Comparison of ENCODE assay signal across 24 cellular contexts in the genomic region with DNA sequence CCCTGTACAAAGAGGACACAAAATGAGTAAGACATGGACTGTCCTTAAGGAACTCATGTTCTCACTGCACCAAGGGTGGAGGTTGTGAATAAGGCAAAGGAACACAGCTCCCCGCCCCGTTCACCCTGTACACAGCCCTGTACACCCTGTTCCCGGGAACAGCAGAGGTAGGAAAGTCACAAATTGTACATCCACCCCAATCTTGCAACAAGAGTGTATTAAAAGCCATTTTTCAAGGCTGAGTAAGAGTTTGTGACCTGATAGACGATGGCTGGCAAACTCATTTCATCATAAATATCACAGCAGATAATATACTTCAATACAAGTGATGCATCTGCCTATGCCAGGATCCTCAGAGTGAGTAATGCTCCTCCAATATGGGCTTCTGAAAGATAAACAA. TPM values are rescaled to one million over a fixed set of nuclear protein-coding genes. Genes with fewer than 3 reads are reported as not detected.
DNase-seq lines count a peak whose midpoint lies in the region; ATAC-seq and TF ChIP-seq lines count a peak whose summit lies in the region.
"Had no signal": no experiment of that assay in that cellular context is flagged by ENCODE, and none has a peak within 500 bp of the region (broad histone marks: within the 10 kb centered on the region; RNA-seq: fewer than 3 reads in every experiment).

No MANE protein-coding gene starts in this region.

- no peak for TF ChIP-seq RAD21 in SK-N-SH (IDR thresholded peaks at IDR 0.05; ENCODE audit: low read length)

- H3F3A ChIP-seq in SK-N-SH (replicated peaks; ENCODE audit: insufficient read depth): peaks cover 15% of the 10 kb centered on the region

- H3K4me2 ChIP-seq in SK-N-SH (no peak overlapping the region), hepatocyte (no peak overlapping the region)

- POLR2A ChIA-PET in SK-N-SH (lab: Yijun Ruan, JAX): no interaction called here

- H3K9me3 ChIP-seq in SK-N-SH (no peaks in the 10 kb centered on the region), hepatocyte (ENCODE audit: low read depth) (no peaks in the 10 kb centered on the region), upper lobe of right lung (no peaks in the 10 kb centered on the region), left lung (no peaks in the 10 kb centered on the region), left ventricle myocardium inferior (replicated peaks) (no peaks in the 10 kb centered on the region)
- H3K9me3 ChIP-seq: body of pancreas had no signal

- H3K27me3 ChIP-seq in SK-N-SH (ENCODE audit: insufficient read depth): no peaks in the 10 kb centered on the region
- no peaks in the 10 kb centered on the region for H3K27me3 ChIP-seq in hepatocyte
- H3K27me3 ChIP-seq in upper lobe of right lung: no peaks in the 10 kb centered on the region
- peaks cover 0 to 8% of the 10 kb centered on the region in 2 donors for H3K27me3 ChIP-seq in left lung
- peaks cover 67% of the 10 kb centered on the region for H3K27me3 ChIP-seq in left ventricle myocardium inferior (ENCODE audit: low read depth)
- H3K27me3 ChIP-seq: body of pancreas had no signal

- peak; percentile 34 for DNase-seq in DMS53 (lab: John Stamatoyannopoulos, UW)
- DNase-seq in DMS53 treated with DMSO at 0.1 percent for 48 hours (lab: John Stamatoyannopoulos, UW; ENCODE audit: unreplicated experiment): no peak
- DNase-seq in SK-N-SH: no peak
- DNase-seq in hepatocyte (ENCODE audit: low spot score): peak; percentile 15
- no peak for DNase-seq in upper lobe of right lung
- no peak for DNase-seq in left lung
- DNase-seq in DMS79 (lab: John Stamatoyannopoulos, UW): no peak
- no peak for DNase-seq in left ventricle myocardium inferior
- DNase-seq: activated naive CD8-positive, alpha-beta T cell treated with anti-CD3 and anti-CD28 coated beads, Interleukin-2, amount 50 U/mL, for 24 hours; activated T-cell treated with anti-CD3 and anti-CD28 coated beads for 4 hours; body of pancreas; NCI-H1092 treated with DMSO at 0.1 percent for 48 hours; NCI-H1930; NCI-H748 treated with DMSO at 0.1 percent for 48 hours; RPMI8226; stimulated activated CD4-positive, alpha-beta T cell treated with anti-CD3 and anti-CD28 coated beads, Interleukin-12 subunit alpha, Interleukin-12 subunit beta, amount 100 ng/mL, for 4 hours; stimulated activated CD4-positive, alpha-beta T cell treated with anti-CD3 and anti-CD28 coated beads, Interleukin-4, amount 100 ng/mL, for 1 hour; substantia nigra; T-helper 2 cell had no signal

- H3K27ac ChIP-seq in SK-N-SH (ENCODE audit: low read depth in 2 of 2, low read length in 1 of 2): no peak overlapping the region
- no peak overlapping the region for H3K27ac ChIP-seq in hepatocyte
- H3K27ac ChIP-seq in upper lobe of right lung: no peak overlapping the region
- H3K27ac ChIP-seq in left lung: no peak overlapping the region
- no peak overlapping the region for H3K27ac ChIP-seq in left ventricle myocardium inferior (replicated peaks)
- H3K27ac ChIP-seq: 22Rv1, body of pancreas, SK-N-MC had no signal

- TF ChIP-seq CTCF in SK-N-SH (IDR thresholded peaks at IDR 0.05) (no peak), hepatocyte (IDR thresholded peaks at IDR 0.05; ENCODE audit: poor library complexity) (no peak), upper lobe of right lung (IDR thresholded peaks at IDR 0.05) (no peak), left lung (IDR thresholded peaks at IDR 0.05) (no peak), left ventricle myocardium inferior (IDR thresholded peaks at IDR 0.05; ENCODE audit: borderline replicate concordance) (no peak)

- H3K4me1 ChIP-seq in SK-N-SH (ENCODE audit: control insufficient read depth in 1 of 2, insufficient read depth in 2 of 2, low read depth in 1 of 2, low read length in 1 of 2) (no peaks in the 10 kb centered on the region; a peak in 1 of 4 replicates), hepatocyte (ENCODE audit: insufficient read depth) (peaks cover 27% of the 10 kb centered on the region), upper lobe of right lung (no peaks in the 10 kb centered on the region), left lung (no peaks in the 10 kb centered on the region), left ventricle myocardium inferior (no peaks in the 10 kb centered on the region)

- H3K9ac ChIP-seq in SK-N-SH: no peak overlapping the region

- H2AFZ ChIP-seq in SK-N-SH (ENCODE audit: low read depth): no peak overlapping the region
- no peak overlapping the region for H2AFZ ChIP-seq in hepatocyte

- intact Hi-C loops in upper lobe of right lung (cut with DNase I): no loop called here
- intact Hi-C loops in left lung (cut with DNase I): no loop called here
- intact Hi-C loops in left ventricle myocardium inferior (cut with micrococcal nuclease): no loop called here

- no peak overlapping the region for H3K4me3 ChIP-seq in SK-N-SH (ENCODE audit: low read depth in 2 of 2, low read length in 1 of 2)
- no peak overlapping the region for H3K4me3 ChIP-seq in hepatocyte
- H3K4me3 ChIP-seq in upper lobe of right lung: no peak overlapping the region
- H3K4me3 ChIP-seq in left lung: no peak overlapping the region
- H3K4me3 ChIP-seq in left ventricle myocardium inferior: no peak overlapping the region
- H3K4me3 ChIP-seq: body of pancreas, SK-N-MC had no signal

- H3K79me2 ChIP-seq in SK-N-SH (ENCODE audit: insufficient read depth) (no peaks in the 10 kb centered on the region), hepatocyte (no peaks in the 10 kb centered on the region)

- no peaks in the 10 kb centered on the region for H3K9me2 ChIP-seq in SK-N-SH
- H3K9me2 ChIP-seq in hepatocyte (replicated peaks; ENCODE audit: insufficient read depth): no peaks in the 10 kb centered on the region

- CTCF ChIA-PET in SK-N-SH (lab: Yijun Ruan, JAX): interaction anchor here (1.0 to 1.8 kb wide), 3 partner anchors 18 to 45 kb away, joined by 3 to 6 read pairs (median 5); no protein-coding TSS in a partner anchor

- H4K20me1 ChIP-seq in SK-N-SH (ENCODE audit: insufficient read depth): no peaks in the 10 kb centered on the region
- no peaks in the 10 kb centered on the region for H4K20me1 ChIP-seq in hepatocyte (ENCODE audit: insufficient read depth, poor library complexity, severe bottlenecking)

- 73% methylated on average over 4 of the region's 4 CpGs for WGBS in SK-N-SH (ENCODE audit: low lambda C conversion rate)
- 73% methylated on average over 4 of the region's 4 CpGs for WGBS in hepatocyte (ENCODE audit: low lambda C conversion rate, missing lambda C conversion rate)

- no peak for TF ChIP-seq EP300 in SK-N-SH (IDR thresholded peaks at IDR 0.05; ENCODE audit: borderline replicate concordance in 1 of 2, low read depth in 1 of 2, low read length in 1 of 2)

- H3K36me3 ChIP-seq in SK-N-SH (replicated peaks in 1 of 2; ENCODE audit: control insufficient read depth in 1 of 2, insufficient read depth in 2 of 2, low read length in 1 of 2) (no peaks in the 10 kb centered on the region), hepatocyte (replicated peaks; ENCODE audit: insufficient read depth, low read depth) (no peaks in the 10 kb centered on the region), upper lobe of right lung (no peaks in the 10 kb centered on the region), left lung (no peaks in the 10 kb centered on the region), left ventricle myocardium inferior (no peaks in the 10 kb centered on the region)

- ATAC-seq in upper lobe of right lung: peak; percentile 42
- no peak for ATAC-seq in left lung
- ATAC-seq: activated naive CD8-positive, alpha-beta T cell treated with anti-CD3 and anti-CD28 coated beads, Interleukin-2, amount 50 U/mL, for 24 hours; body of pancreas had no signal

TF ChIP-seq in SK-N-SH, 30 proteins besides CTCF, POLR2A, EP300 and RAD21:
- TF ChIP-seq, protein P1, sequence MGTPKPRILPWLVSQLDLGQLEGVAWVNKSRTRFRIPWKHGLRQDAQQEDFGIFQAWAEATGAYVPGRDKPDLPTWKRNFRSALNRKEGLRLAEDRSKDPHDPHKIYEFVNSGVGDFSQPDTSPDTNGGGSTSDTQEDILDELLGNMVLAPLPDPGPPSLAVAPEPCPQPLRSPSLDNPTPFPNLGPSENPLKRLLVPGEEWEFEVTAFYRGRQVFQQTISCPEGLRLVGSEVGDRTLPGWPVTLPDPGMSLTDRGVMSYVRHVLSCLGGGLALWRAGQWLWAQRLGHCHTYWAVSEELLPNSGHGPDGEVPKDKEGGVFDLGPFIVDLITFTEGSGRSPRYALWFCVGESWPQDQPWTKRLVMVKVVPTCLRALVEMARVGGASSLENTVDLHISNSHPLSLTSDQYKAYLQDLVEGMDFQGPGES (IDR thresholded peaks at IDR 0.05; ENCODE audit: low read depth, low read length): no peak
- TF ChIP-seq, protein P2, sequence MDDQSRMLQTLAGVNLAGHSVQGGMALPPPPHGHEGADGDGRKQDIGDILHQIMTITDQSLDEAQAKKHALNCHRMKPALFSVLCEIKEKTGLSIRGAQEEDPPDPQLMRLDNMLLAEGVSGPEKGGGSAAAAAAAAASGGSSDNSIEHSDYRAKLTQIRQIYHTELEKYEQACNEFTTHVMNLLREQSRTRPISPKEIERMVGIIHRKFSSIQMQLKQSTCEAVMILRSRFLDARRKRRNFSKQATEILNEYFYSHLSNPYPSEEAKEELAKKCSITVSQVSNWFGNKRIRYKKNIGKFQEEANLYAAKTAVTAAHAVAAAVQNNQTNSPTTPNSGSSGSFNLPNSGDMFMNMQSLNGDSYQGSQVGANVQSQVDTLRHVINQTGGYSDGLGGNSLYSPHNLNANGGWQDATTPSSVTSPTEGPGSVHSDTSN (IDR thresholded peaks at IDR 0.05): 0 out of 2 replicates have a peak, but pooled peaks have one; percentile 9

RNA-seq across cellular contexts. Expression of a gene that starts 52.5 kb away (rescaled TPM):
- 15.1 and 18.5 TPM in 2 replicates for polyA plus RNA-seq in SK-N-SH (2012; rRNA removed)
- polyA plus RNA-seq in SK-N-SH (2012; cell fraction: cytosol; rRNA removed): 9.8 and 12.8 TPM in 2 replicates
- polyA plus RNA-seq in SK-N-SH (2012; cell fraction: nucleus; rRNA removed): 14.3 and 16.7 TPM in 2 replicates
- 1.0 and 1.1 TPM in 2 replicates for total RNA-seq in hepatocyte
- polyA plus RNA-seq in hepatocyte: 0.85 and 1.2 TPM in 2 replicates
- 1.4 TPM for total RNA-seq in upper lobe of right lung
- 1 to 10 TPM in 1 of 2 donors, under 1 TPM in 1; 0.29 to 1.1 TPM for total RNA-seq in left lung
- total RNA-seq in left ventricle myocardium inferior: not detected
- total RNA-seq: endothelial cell of umbilical vein, lung microvascular endothelial cell, osteocyte had no signal
- polyA plus RNA-seq: endothelial cell of umbilical vein had no signal

Comparison
In these comparisons a context has a peak if more than half of its experiments do, and no peak if none do; other contexts are left out.
1. DNase-seq: peak in DMS53 (single experiment) and hepatocyte (single experiment); none in DMS53 treated with DMSO at 0.1 percent for 48 hours (single experiment), SK-N-SH (single experiment), upper lobe of right lung (single experiment), left lung (0 of 2), DMS79 (single experiment) and left ventricle myocardium inferior (single experiment).